ENCODE assay signal across 13 cellular contexts in the genomic region with DNA sequence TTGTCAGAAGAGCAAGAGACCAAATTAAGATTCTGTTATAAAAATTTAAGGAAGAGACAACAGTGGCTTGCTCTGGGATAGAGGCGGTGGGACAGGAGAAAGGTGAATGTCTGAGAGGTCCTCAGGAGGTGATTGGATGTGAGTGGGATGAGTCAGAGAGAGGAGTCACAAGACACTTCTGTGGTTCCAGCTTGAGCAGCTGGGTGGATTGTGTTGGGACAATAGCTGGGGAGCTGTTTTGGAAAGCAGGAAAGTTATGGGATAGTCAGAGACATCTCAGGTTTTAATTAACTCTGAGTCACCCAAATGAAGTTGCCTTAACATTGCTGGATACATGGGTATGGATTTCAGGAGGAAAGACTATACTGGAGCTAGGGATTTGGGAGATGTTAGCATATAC.
A peak's percentile ranks its signal among the peaks of the same experiment; 100 is the strongest.
DNase-seq lines count a peak whose midpoint lies in the region; ATAC-seq and TF ChIP-seq lines count a peak whose summit lies in the region.
"Had no signal": no experiment of that assay in that cellular context is flagged by ENCODE, and none has a peak within 500 bp of the region (broad histone marks: within the 10 kb centered on the region; RNA-seq: fewer than 3 reads in every experiment).

No MANE protein-coding gene starts in this region.

- TF ChIP-seq CTCF in AG10803 (conservative IDR thresholded peaks at IDR 0.05; ENCODE audit: low read length), result no peak
- no peak for TF ChIP-seq CTCF in GM10266 (IDR thresholded peaks at IDR 0.05; ENCODE audit: control insufficient read depth, insufficient read depth, low read depth, missing control alignments)

- no peak overlapping the region for H3K4me3 ChIP-seq in AG10803 (ENCODE audit: low read length)

- H3K4me1 Mint-ChIP-seq in immature natural killer cell, result peaks cover 77 to 81% of the 10 kb centered on the region in 2 donors
- peaks cover 43 to 69% of the 10 kb centered on the region in 2 donors for H3K4me1 Mint-ChIP-seq in stimulated activated naive B cell treated with anti-CD40 and anti-IgM and Interleukin-4, amounts not matched to agents 10 μg/mL and 1 μg/mL and 100 μg/mL, for 72 hours

- peak overlapping the region; percentile 0 to 60 (median 22) for H3K4me3 Mint-ChIP-seq in immature natural killer cell
- no peak overlapping the region for H3K4me3 Mint-ChIP-seq in stimulated activated naive B cell treated with anti-CD40 and anti-IgM and Interleukin-4, amounts not matched to agents 10 μg/mL and 1 μg/mL and 100 μg/mL, for 72 hours
- H3K4me3 Mint-ChIP-seq: stimulated activated naive CD8-positive, alpha-beta T cell treated with anti-CD3 and anti-CD28 coated beads, Interleukin-15, amount 100 ng/mL, for 72 hours had no signal

- ATAC-seq in stimulated activated naive B cell treated with anti-CD40 and anti-IgM and Interleukin-4, amounts not matched to agents 10 μg/mL and 1 μg/mL and 100 μg/mL, for 72 hours (replicated peaks), result no peak
- ATAC-seq: stimulated activated naive CD8-positive, alpha-beta T cell treated with anti-CD3 and anti-CD28 coated beads, Interleukin-15, amount 100 ng/mL, for 72 hours had no signal

- peaks cover 0 to 2% (median 1%) of the 10 kb centered on the region in 3 donors for H3K27me3 Mint-ChIP-seq in immature natural killer cell (ENCODE audit: low read depth in 3 of 3)
- H3K27me3 Mint-ChIP-seq in stimulated activated naive B cell treated with anti-CD40 and anti-IgM and Interleukin-4, amounts not matched to agents 10 μg/mL and 1 μg/mL and 100 μg/mL, for 72 hours, result no peaks in the 10 kb centered on the region
- H3K27me3 Mint-ChIP-seq: stimulated activated naive CD8-positive, alpha-beta T cell treated with anti-CD3 and anti-CD28 coated beads, Interleukin-15, amount 100 ng/mL, for 72 hours had no signal

- peaks cover 0 to 3% (median 0%) of the 10 kb centered on the region in 3 donors for H3K36me3 Mint-ChIP-seq in immature natural killer cell
- H3K36me3 Mint-ChIP-seq in stimulated activated naive B cell treated with anti-CD40 and anti-IgM and Interleukin-4, amounts not matched to agents 10 μg/mL and 1 μg/mL and 100 μg/mL, for 72 hours, result no peaks in the 10 kb centered on the region
- H3K36me3 Mint-ChIP-seq: IgD-negative memory B cell had no signal

- DNase-seq in AG10803 (ENCODE audit: low read depth) (peak; percentile 82), H4 (ENCODE audit: low spot score) (peak; percentile 37), amniotic epithelial cell (ENCODE audit: low read depth) (peak; percentile 25), immature natural killer cell (no peak), NCI-H524 treated with DMSO at 0.1 percent for 48 hours (lab: John Stamatoyannopoulos, UW) (no peak), GM10266 (ENCODE audit: extremely low spot score) (no peak), hypothalamus (lab: John Stamatoyannopoulos, UW) (no peak)
- DNase-seq in stimulated activated naive B cell treated with anti-CD40 and anti-IgM and Interleukin-4, amounts not matched to agents 10 μg/mL and 1 μg/mL and 100 μg/mL, for 72 hours, result no peak
- DNase-seq: activated T-cell treated with anti-CD3 and anti-CD28 coated beads, Interleukin-2, amount 50 U/mL, for 48 hours; NCI-H1930; stimulated activated CD4-positive, alpha-beta T cell treated with anti-CD3 and anti-CD28 coated beads, Interleukin-2, amount 100 ng/mL, for 24 hours; stimulated activated naive CD8-positive, alpha-beta T cell treated with anti-CD3 and anti-CD28 coated beads, Interleukin-15, amount 100 ng/mL, for 72 hours had no signal

- peak overlapping the region; percentile 60 to 91 (median 76) for H3K27ac Mint-ChIP-seq in immature natural killer cell
- H3K27ac Mint-ChIP-seq in stimulated activated naive B cell treated with anti-CD40 and anti-IgM and Interleukin-4, amounts not matched to agents 10 μg/mL and 1 μg/mL and 100 μg/mL, for 72 hours, result no peak overlapping the region
- H3K27ac Mint-ChIP-seq: stimulated activated naive CD8-positive, alpha-beta T cell treated with anti-CD3 and anti-CD28 coated beads, Interleukin-15, amount 100 ng/mL, for 72 hours had no signal

- no peaks in the 10 kb centered on the region for H3K9me3 Mint-ChIP-seq in immature natural killer cell
- peaks cover 0 to 1% of the 10 kb centered on the region in 2 donors for H3K9me3 Mint-ChIP-seq in stimulated activated naive B cell treated with anti-CD40 and anti-IgM and Interleukin-4, amounts not matched to agents 10 μg/mL and 1 μg/mL and 100 μg/mL, for 72 hours

Comparison
In these comparisons a context has a peak if more than half of its experiments do, and no peak if none do; other contexts are left out.
1. DNase-seq: peak in AG10803 (single experiment), H4 (single experiment) and amniotic epithelial cell (single experiment); none in immature natural killer cell (0 of 3), NCI-H524 treated with DMSO at 0.1 percent for 48 hours (single experiment), GM10266 (single experiment), stimulated activated naive B cell treated with anti-CD40 and anti-IgM and Interleukin-4, amounts not matched to agents 10 μg/mL and 1 μg/mL and 100 μg/mL, for 72 hours (single experiment) and hypothalamus (0 of 51).
2. H3K4me3 Mint-ChIP-seq: peak in immature natural killer cell (5 of 5); none in stimulated activated naive B cell treated with anti-CD40 and anti-IgM and Interleukin-4, amounts not matched to agents 10 μg/mL and 1 μg/mL and 100 μg/mL, for 72 hours (0 of 2).